Comparison of ENCODE assay signal across 15 cellular contexts in the genomic region with DNA sequence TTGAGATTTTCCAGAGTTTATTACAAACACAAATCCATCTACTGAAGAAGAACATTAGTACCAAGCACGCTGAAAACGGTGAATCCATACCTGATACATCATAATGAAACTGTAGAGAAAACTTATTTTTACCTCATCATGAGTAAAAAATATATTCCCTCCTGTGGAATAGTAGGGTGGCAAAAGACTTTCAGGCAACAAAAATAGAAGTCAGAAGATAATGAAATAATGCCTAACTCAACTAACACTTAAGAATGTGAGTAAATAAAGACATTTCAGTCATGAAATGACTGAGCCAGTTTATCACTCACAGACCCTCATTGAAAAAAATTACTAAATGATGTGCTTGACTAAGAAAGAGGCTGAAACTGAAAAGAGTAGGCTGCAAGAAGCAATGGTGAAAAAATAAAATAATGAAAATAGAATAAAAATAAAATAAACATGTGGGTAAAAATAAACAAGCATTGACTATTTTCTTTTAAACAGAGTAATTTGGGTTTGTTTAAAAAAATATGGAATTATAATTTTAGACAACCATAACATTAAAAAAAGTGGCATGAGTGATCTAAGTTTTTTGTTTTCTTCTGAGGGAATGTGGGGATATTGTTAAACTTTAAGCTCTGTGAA.
DNase-seq lines count a peak whose midpoint lies in the region; ATAC-seq, FAIRE-seq and TF ChIP-seq lines count a peak whose summit lies in the region.
"Had no signal": no experiment of that assay in that cellular context is flagged by ENCODE, and none has a peak within 500 bp of the region (broad histone marks: within the 10 kb centered on the region; RNA-seq: fewer than 3 reads in every experiment).

No MANE protein-coding gene starts in this region.

- TF ChIP-seq POLR2A in Peyer's patch (IDR thresholded peaks at IDR 0.05): no peak

- in situ Hi-C loops in brain microvascular endothelial cell (cut with HindIII; ENCODE audit: low pct_ligation_motif_present, low sequenced_read_pairs): no loop called here

- no peaks in the 10 kb centered on the region for H3K36me3 ChIP-seq in Peyer's patch
- no peaks in the 10 kb centered on the region for H3K36me3 ChIP-seq in kidney (ENCODE audit: control insufficient read depth in 1 of 2, insufficient read depth in 2 of 2, low read length in 2 of 2)
- H3K36me3 ChIP-seq in brain microvascular endothelial cell (replicated peaks): no peaks in the 10 kb centered on the region

- H3K27ac ChIP-seq in Peyer's patch (no peak overlapping the region), kidney (ENCODE audit: low read depth in 2 of 2, low read length in 2 of 2) (no peak overlapping the region), brain microvascular endothelial cell (no peak overlapping the region)
- H3K27ac ChIP-seq: GM23248, psoas muscle had no signal

- H3K4me1 ChIP-seq in Peyer's patch (no peaks in the 10 kb centered on the region), kidney (ENCODE audit: control insufficient read depth in 1 of 2, insufficient read depth in 1 of 2, low read depth in 1 of 2, low read length in 2 of 2) (no peaks in the 10 kb centered on the region)
- H3K4me1 ChIP-seq: psoas muscle had no signal

- TF ChIP-seq CTCF in Peyer's patch (IDR thresholded peaks at IDR 0.05): no peak
- no peak for TF ChIP-seq CTCF in kidney (IDR thresholded peaks at IDR 0.05; ENCODE audit: borderline replicate concordance, extremely low read depth, insufficient read depth)
- no peak for TF ChIP-seq CTCF in brain microvascular endothelial cell (IDR thresholded peaks at IDR 0.05; ENCODE audit: low read depth, low read length, missing control alignments)

- ATAC-seq in GM18520 (IDR thresholded peaks at IDR 0.05; ENCODE audit: unreplicated experiment) (peak; percentile 33), GM21390 (IDR thresholded peaks at IDR 0.05; ENCODE audit: unreplicated experiment) (peak; percentile 76), HG02938 (IDR thresholded peaks at IDR 0.05; ENCODE audit: unreplicated experiment) (peak; percentile 54), HG03565 (IDR thresholded peaks at IDR 0.05; ENCODE audit: unreplicated experiment) (peak; percentile 46)
- ATAC-seq: mucosa of descending colon, psoas muscle had no signal

- DNase-seq in Peyer's patch (no peak), kidney (no peak), SW480 (ENCODE audit: low spot score) (no peak), brain microvascular endothelial cell (no peak)
- DNase-seq: GM23248; mucosa of descending colon; NCI-H1105; NCI-H69; psoas muscle; SHP77; stimulated activated naive CD4-positive, alpha-beta T cell treated with Interleukin-2 at 50 U/mL for 16 hours had no signal

- H3K27me3 ChIP-seq in Peyer's patch (no peaks in the 10 kb centered on the region), brain microvascular endothelial cell (replicated peaks) (no peaks in the 10 kb centered on the region)

- FAIRE-seq in kidney (lab: Jason Lieb, UNC): no peak

- intact Hi-C loops in kidney (cut with DNase I): no loop called here

- H3K4me3 ChIP-seq in Peyer's patch: no peak overlapping the region
- no peak overlapping the region for H3K4me3 ChIP-seq in kidney (ENCODE audit: low read length in 2 of 2)
- no peak overlapping the region for H3K4me3 ChIP-seq in brain microvascular endothelial cell (ENCODE audit: low read depth, low read length)
- H3K4me3 ChIP-seq: GM23248, mucosa of descending colon, psoas muscle had no signal

- H3K9ac ChIP-seq in kidney (ENCODE audit: low read length in 2 of 2): no peak overlapping the region
- H3K9ac ChIP-seq: GM23248 had no signal

- H3K9me3 ChIP-seq in Peyer's patch: no peaks in the 10 kb centered on the region
- no peaks in the 10 kb centered on the region for H3K9me3 ChIP-seq in kidney (ENCODE audit: control insufficient read depth in 1 of 2, low read length in 2 of 2)
- H3K9me3 ChIP-seq: mucosa of descending colon, psoas muscle had no signal
